In the genomic region with DNA sequence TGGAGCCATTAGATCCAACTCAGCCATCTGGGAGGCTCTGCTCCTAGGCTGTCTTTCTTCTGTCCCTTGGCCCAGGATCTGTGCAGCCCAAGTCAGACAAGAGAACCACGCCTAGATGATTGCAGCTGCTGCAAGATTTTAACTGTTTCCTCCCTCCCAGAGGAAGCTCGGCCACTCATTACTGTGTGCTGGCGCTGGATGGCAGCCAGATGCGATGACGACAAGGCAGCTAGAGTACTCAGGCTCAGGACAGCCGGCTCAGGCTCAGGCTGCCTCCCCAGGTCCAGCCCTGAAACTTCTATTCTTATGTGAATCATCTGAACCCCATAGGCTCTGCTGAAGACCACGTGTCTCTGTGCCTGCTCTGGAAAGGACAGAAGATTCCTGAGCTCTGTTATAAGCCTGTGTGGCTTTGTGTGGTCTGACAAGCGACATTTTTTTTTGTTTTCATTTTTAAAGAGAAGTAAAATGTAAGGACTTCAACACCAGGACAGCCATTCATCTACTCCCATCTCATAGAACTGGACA, we compare ENCODE assay signal across 8 cellular contexts. TPM values are rescaled to one million over a fixed set of nuclear protein-coding genes. Genes with fewer than 3 reads are reported as not detected.
DNase-seq lines count a peak whose midpoint lies in the region; ATAC-seq and TF ChIP-seq lines count a peak whose summit lies in the region.

No MANE protein-coding gene starts in this region.

- H3K4me1 ChIP-seq in skeletal muscle tissue (ENCODE audit: control insufficient read depth in 3 of 3, insufficient read depth in 3 of 3, low read length in 3 of 3): peaks cover 20 to 31% (median 28%) of the 10 kb centered on the region in 3 donors

- H3K36me3 ChIP-seq in KOPT-K1 (ENCODE audit: insufficient read depth, low read length): no peaks in the 10 kb centered on the region
- no peaks in the 10 kb centered on the region for H3K36me3 ChIP-seq in skeletal muscle tissue (ENCODE audit: control insufficient read depth in 3 of 3, insufficient read depth in 3 of 3, low read length in 3 of 3)

- peak overlapping the region; percentile 41 to 87 (median 69) for H3K9ac ChIP-seq in skeletal muscle tissue (ENCODE audit: low read depth in 1 of 3, low read length in 3 of 3)

- TF ChIP-seq CTCF in RWPE1 (conservative IDR thresholded peaks at IDR 0.05; ENCODE audit: low read depth): no peak
- no peak for TF ChIP-seq CTCF in cardiac fibroblast (IDR thresholded peaks at IDR 0.05; ENCODE audit: low read depth, low read length)

- H3K9me3 ChIP-seq in KOPT-K1 (ENCODE audit: insufficient read depth, low read length, poor library complexity, severe bottlenecking) (no peaks in the 10 kb centered on the region), skeletal muscle tissue (ENCODE audit: control insufficient read depth in 3 of 3, low read length in 3 of 3) (no peaks in the 10 kb centered on the region)

- peak; percentile 92 for ATAC-seq in GM21447 (IDR thresholded peaks at IDR 0.05; ENCODE audit: unreplicated experiment)

- POLR2A ChIA-PET in RWPE1 (lab: Yijun Ruan, JAX; ENCODE audit: low non-redundant PET): no interaction called here

- CTCF ChIA-PET in RWPE1 (lab: Yijun Ruan, JAX): interaction anchor here (0.6 kb wide), 2 partner anchors 101 to 786 kb away, joined by 4 to 5 read pairs; no protein-coding TSS in a partner anchor

- H3K4me3 ChIP-seq in cardiac fibroblast (replicated peaks in 1 of 2; ENCODE audit: low read depth in 2 of 2, low read length in 2 of 2) (peak overlapping the region; percentile 59 to 98), skeletal muscle tissue (ENCODE audit: low read length in 3 of 3) (peak overlapping the region; percentile 72 to 92 (median 81))

- DNase-seq in DMS 273 (lab: John Stamatoyannopoulos, UW; ENCODE audit: unreplicated experiment): peak; percentile 94
- peak; percentile 92 for DNase-seq in RWPE1 (ENCODE audit: low spot score)
- DNase-seq in cardiac fibroblast (ENCODE audit: low read depth in 2 of 2): peak; percentile 97 to 99
- DNase-seq in islet precursor cell: peak; percentile 99
- no peak for DNase-seq in effector CD4-positive, alpha-beta T cell

- H3K27ac ChIP-seq in KOPT-K1 (ENCODE audit: low read depth, low read length, poor library complexity, severe bottlenecking): peak overlapping the region; percentile 48
- H3K27ac ChIP-seq in RWPE1: peak overlapping the region; percentile 89
- peak overlapping the region; percentile 64 for H3K27ac ChIP-seq in skeletal muscle tissue (ENCODE audit: low read depth, low read length)

- no peaks in the 10 kb centered on the region for H3K27me3 ChIP-seq in skeletal muscle tissue (ENCODE audit: control insufficient read depth in 3 of 3, insufficient read depth in 3 of 3, low read length in 3 of 3)

RNA-seq across cellular contexts. Expression of a gene that starts 32.1 kb away (rescaled TPM):
- total RNA-seq in skeletal muscle tissue: 0.52 TPM

RNA-seq across cellular contexts. Expression of a gene that starts 32.5 kb away (rescaled TPM):
- 45.9 TPM for total RNA-seq in skeletal muscle tissue

RNA-seq across cellular contexts. Expression of a gene that starts 47.9 kb away (rescaled TPM):
- total RNA-seq in skeletal muscle tissue: 19.3 TPM
